ENCODE assay signal across 1 cellular context in the genomic region with DNA sequence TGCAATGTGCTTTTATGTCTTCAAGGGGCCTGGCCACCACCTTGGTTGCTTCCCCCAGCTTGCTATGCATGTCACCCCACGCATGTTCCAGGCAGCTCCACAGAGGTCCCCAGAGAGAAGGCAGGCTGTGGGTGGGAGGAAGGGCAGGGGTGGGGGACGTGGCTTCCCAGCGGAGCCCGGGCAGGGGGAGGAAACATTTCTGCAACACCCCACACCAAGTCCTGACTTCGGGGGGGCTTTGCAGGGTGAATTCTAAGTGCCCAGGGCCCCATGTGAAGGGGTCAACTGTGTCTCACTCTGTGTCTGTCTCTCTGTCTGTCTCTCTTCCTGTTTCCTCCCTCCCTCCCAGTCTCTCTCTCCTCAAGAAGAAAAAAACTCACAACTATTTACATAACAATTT.
TF ChIP-seq lines count a peak whose summit lies in the region.

No MANE protein-coding gene starts in this region.

TF ChIP-seq in HEK293, 187 proteins besides CTCF, POLR2A, EP300 and RAD21 (continued from another document):
- TF ChIP-seq PRDM4 (tag by site-specific recombination; IDR thresholded peaks at IDR 0.05) (no peak), ZNF221 (tag by site-specific recombination; IDR thresholded peaks at IDR 0.05; ENCODE audit: borderline replicate concordance) (no peak), ZNF24 (tag by site-specific recombination; IDR thresholded peaks at IDR 0.05) (no peak), EGR2 (tag by site-specific recombination; IDR thresholded peaks at IDR 0.05; ENCODE audit: low read depth) (peak; percentile 82), BCL11B (tag by site-specific recombination; IDR thresholded peaks at IDR 0.05; ENCODE audit: low read depth) (no peak), GLIS2 (tag by site-specific recombination; IDR thresholded peaks at IDR 0.05) (peak; percentile 49), ZNF423 (tag by site-specific recombination; IDR thresholded peaks at IDR 0.05) (no peak), ZNF677 (tag by site-specific recombination; IDR thresholded peaks at IDR 0.05) (no peak), ZNF658 (tag by site-specific recombination; IDR thresholded peaks at IDR 0.05) (no peak)
